In genomic region chr6:25278914-25279747, GRCh38 we compare ENCODE assay signal across 8 cellular contexts. TPM values are rescaled to one million over a fixed set of nuclear protein-coding genes. Genes with fewer than 3 reads are reported as not detected.
DNase-seq lines count a peak whose midpoint lies in the region; ATAC-seq and TF ChIP-seq lines count a peak whose summit lies in the region.

TSS of gene CARMIL1 (plus strand) at chr6:25279374. CDS start at chr6:25279796, 422 bp downstream.

- no peaks in the 10 kb centered on the region for H3K9me3 ChIP-seq in duodenal mucosa (ENCODE audit: control insufficient read depth in 1 of 2, low read length in 2 of 2)
- H3K9me3 ChIP-seq in lower lobe of right lung: no peaks in the 10 kb centered on the region

- H3K27ac ChIP-seq in duodenal mucosa (ENCODE audit: low read depth, low read length) (peak within 1 kb of the TSS; percentile 82), lower lobe of right lung (peak within 1 kb of the TSS; percentile 78)

- ATAC-seq in HG03442 (IDR thresholded peaks at IDR 0.05; ENCODE audit: unreplicated experiment) (peak; percentile 74), lower lobe of right lung (peak; percentile 96 to 98)

- TF ChIP-seq CTCF in lower lobe of right lung (IDR thresholded peaks at IDR 0.05): peak; percentile 77

- H3K36me3 ChIP-seq in duodenal mucosa (ENCODE audit: control insufficient read depth in 1 of 2, insufficient read depth in 2 of 2, low read length in 2 of 2): no peaks in the 10 kb centered on the region
- H3K36me3 ChIP-seq in lower lobe of right lung: no peaks in the 10 kb centered on the region

- peak within 1 kb of the TSS; percentile 89 to 93 for H3K9ac ChIP-seq in duodenal mucosa (ENCODE audit: low read depth in 1 of 2, low read length in 2 of 2)

- H3K4me3 ChIP-seq in duodenal mucosa (ENCODE audit: low read depth in 1 of 2, low read length in 2 of 2): peak within 1 kb of the TSS; percentile 91 to 92
- peak within 1 kb of the TSS; percentile 80 for H3K4me3 ChIP-seq in lower lobe of right lung

- H3K4me1 ChIP-seq in duodenal mucosa (ENCODE audit: control insufficient read depth in 1 of 2, insufficient read depth in 2 of 2, low read length in 2 of 2) (peaks cover 25 to 35% of the 10 kb centered on the region in 2 donors), lower lobe of right lung (peaks cover 19% of the 10 kb centered on the region)

- intact Hi-C loops in lower lobe of right lung (cut with DNase I): no loop called here

- DNase-seq in C1 segment of cervical spinal cord (lab: John Stamatoyannopoulos, UW) (peak; percentile 19 to 92 (median 60)), GM19240 (ENCODE audit: insufficient read length, low spot score) (peak; percentile 69), NCI-H526 (lab: John Stamatoyannopoulos, UW) (peak; percentile 76 to 93), lower lobe of right lung (peak; percentile 92)
- DNase-seq in activated CD4-positive, alpha-beta T cell treated with anti-CD3 and anti-CD28 coated beads, Interleukin-2, amount 50 U/mL, for 48 hours: peak; percentile 78 to 83
- DNase-seq in stimulated activated CD4-positive, alpha-beta T cell treated with anti-CD3 and anti-CD28 coated beads, TNF-alpha, amount 100 ng/mL, for 1 hour (ENCODE audit: low read depth in 3 of 3, low spot score in 1 of 3): peak; percentile 7 to 48 (median 34)

- H3K27me3 ChIP-seq in duodenal mucosa (ENCODE audit: control insufficient read depth in 1 of 2, insufficient read depth in 2 of 2, low read length in 2 of 2): no peaks in the 10 kb centered on the region
- peaks cover 12% of the 10 kb centered on the region for H3K27me3 ChIP-seq in lower lobe of right lung (ENCODE audit: low read depth)

RNA-seq across cellular contexts. Expression of gene CARMIL1, which starts in this region (rescaled TPM):
- 30.4 TPM for total RNA-seq in lower lobe of right lung

Comparison
In these comparisons a context has a peak if more than half of its experiments do, and no peak if none do; other contexts are left out.
1. Peak in every context shown above with its lines: DNase-seq, ATAC-seq, H3K4me3 ChIP-seq and H3K27ac ChIP-seq.
2. DNase-seq: peak in every context shown above with its lines; median percentile 92 in lower lobe of right lung; 84 in NCI-H526; 80 in activated CD4-positive, alpha-beta T cell treated with anti-CD3 and anti-CD28 coated beads, Interleukin-2, amount 50 U/mL, for 48 hours; 69 in GM19240; 60 in C1 segment of cervical spinal cord; 34 in stimulated activated CD4-positive, alpha-beta T cell treated with anti-CD3 and anti-CD28 coated beads, TNF-alpha, amount 100 ng/mL, for 1 hour.